Comparison of ENCODE assay signal across 12 cellular contexts in the genomic region with DNA sequence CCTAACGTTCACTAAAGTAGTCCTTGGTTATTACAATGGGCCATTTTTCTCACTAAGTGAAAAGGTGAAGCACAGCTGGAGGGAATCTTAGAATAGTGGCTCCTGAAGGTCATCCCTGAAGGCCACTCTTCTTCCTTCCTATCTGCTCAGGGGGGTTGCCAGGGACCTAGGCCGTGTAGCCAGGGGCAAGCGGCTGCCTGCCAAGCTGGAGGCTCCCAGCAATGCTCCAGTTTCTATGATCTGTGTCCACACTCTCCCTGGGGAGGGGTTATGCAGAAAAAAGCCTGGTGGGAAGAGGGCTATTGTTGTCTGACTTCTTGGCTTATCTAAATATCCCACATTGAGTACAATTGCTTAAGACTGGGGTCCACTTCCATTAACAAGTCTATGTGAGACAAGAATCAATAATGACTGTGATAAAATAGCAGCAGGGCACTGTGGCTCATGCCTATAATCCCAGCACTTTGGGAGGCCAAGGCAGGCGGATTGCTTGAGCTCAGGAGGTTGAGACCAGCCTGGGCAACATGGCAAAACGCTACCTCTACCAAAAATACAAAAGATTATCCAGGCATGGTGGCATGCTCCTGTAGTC. TPM values are rescaled to one million over a fixed set of nuclear protein-coding genes. Genes with fewer than 3 reads are reported as not detected.
DNase-seq lines count a peak whose midpoint lies in the region; ATAC-seq, FAIRE-seq and TF ChIP-seq lines count a peak whose summit lies in the region.
"Had no signal": no experiment of that assay in that cellular context is flagged by ENCODE, and none has a peak within 500 bp of the region (broad histone marks: within the 10 kb centered on the region; RNA-seq: fewer than 3 reads in every experiment).

No MANE protein-coding gene starts in this region.

- H3K9me1 ChIP-seq in keratinocyte (ENCODE audit: control insufficient read depth, extremely low read depth, insufficient read depth, low read length): no peaks in the 10 kb centered on the region

- no peak overlapping the region for H3K4me3 ChIP-seq in OCI-LY7 (ENCODE audit: low read depth, low read length, poor library complexity, severe bottlenecking)
- H3K4me3 ChIP-seq in keratinocyte (ENCODE audit: control insufficient read depth in 2 of 3, extremely low read depth in 1 of 3, insufficient read depth in 2 of 3, low read depth in 1 of 3, low read length in 3 of 3): no peak overlapping the region
- no peak overlapping the region for H3K4me3 ChIP-seq in skin epidermis
- H3K4me3 ChIP-seq in mucosa of descending colon: no peak overlapping the region
- H3K4me3 ChIP-seq: BLaER1 had no signal

- ATAC-seq in left colon (no peak), mucosa of descending colon (no peak)
- ATAC-seq: activated CD4-positive, CD25-positive, alpha-beta regulatory T cell treated with anti-CD3 and anti-CD28 coated beads, Interleukin-2, amount 50 U/mL, for 24 hours had no signal

- H3K79me2 ChIP-seq in OCI-LY7 (ENCODE audit: insufficient read depth, low read depth, low read length) (peaks cover 34% of the 10 kb centered on the region), keratinocyte (ENCODE audit: control insufficient read depth, insufficient read depth, low read length) (peaks cover 10% of the 10 kb centered on the region)

- H3K36me3 ChIP-seq in OCI-LY7 (ENCODE audit: insufficient read depth, low read length) (peaks cover 22% of the 10 kb centered on the region), keratinocyte (ENCODE audit: control insufficient read depth in 2 of 2, extremely low read depth in 1 of 2, insufficient read depth in 2 of 2, low read length in 2 of 2) (peaks cover 7 to 9% of the 10 kb centered on the region in 2 experiments), mucosa of descending colon (ENCODE audit: low read depth) (no peaks in the 10 kb centered on the region)

- FAIRE-seq in keratinocyte (lab: Jason Lieb, UNC): no peak
- FAIRE-seq: GM12891 had no signal

- TF ChIP-seq CTCF in OCI-LY7 (conservative IDR thresholded peaks at IDR 0.05; ENCODE audit: low read length) (no peak), keratinocyte (optimal IDR thresholded peaks at IDR 0.05 in 1 of 3, IDR thresholded peaks at IDR 0.05 in 1 of 3, conservative IDR thresholded peaks at IDR 0.05 in 1 of 3; ENCODE audit: extremely low read depth in 1 of 3, insufficient read depth in 2 of 3, low read length in 3 of 3) (no peak), mucosa of descending colon (IDR thresholded peaks at IDR 0.05) (no peak)

- no peaks in the 10 kb centered on the region for H3K9me2 ChIP-seq in OCI-LY7 (ENCODE audit: insufficient read depth, low read length)

- intact Hi-C loops in OCI-LY7 (cut with micrococcal nuclease; ENCODE audit: unreplicated experiment) (no loop called here), left colon (cut with DNase I, micrococcal nuclease) (no loop called here), mucosa of descending colon (cut with DNase I, micrococcal nuclease) (loop anchor here in 1 of 2 donors (10.0 kb wide), 1 partner anchor 59 kb away; a partner anchor contains a TSS)

- no TSS peak for BruUV-seq in OCI-LY7 (replicated peaks; lab: Mats Ljungman, UMichigan)

- H3K4me2 ChIP-seq in OCI-LY7 (ENCODE audit: low read length) (peak overlapping the region; percentile 84; the same call in 1 of the 2 replicates), keratinocyte (ENCODE audit: control insufficient read depth, extremely low read depth, insufficient read depth, low read depth, low read length) (peak overlapping the region; percentile 65)

- CTCF ChIA-PET in OCI-LY7 (lab: Charles Lee; ENCODE audit: unreplicated experiment): interaction anchor here (1.2 kb wide), 1 partner anchor 56 kb away, joined by 6 read pairs; no protein-coding TSS in a partner anchor

- H3K27ac ChIP-seq in OCI-LY7 (ENCODE audit: low read depth, low read length, poor library complexity, severe bottlenecking): no peak overlapping the region
- H3K27ac ChIP-seq in keratinocyte (ENCODE audit: control insufficient read depth, insufficient read depth, low read length): peak overlapping the region; percentile 68
- peak overlapping the region in 12 of 21 experiments; percentile 14 to 89 (median 54) for H3K27ac ChIP-seq in skin epidermis
- H3K27ac ChIP-seq: BLaER1 had no signal

- H3K9ac ChIP-seq in keratinocyte (ENCODE audit: control insufficient read depth, extremely low read depth, insufficient read depth, low read length): no peak overlapping the region
- H3K9ac ChIP-seq: BLaER1 had no signal

- H2AFZ ChIP-seq in OCI-LY7 (ENCODE audit: low read length) (no peak overlapping the region), keratinocyte (ENCODE audit: control insufficient read depth, low read length) (no peak overlapping the region)

- H3K9me3 ChIP-seq in OCI-LY7 (ENCODE audit: low read length) (no peaks in the 10 kb centered on the region), keratinocyte (ENCODE audit: control insufficient read depth, low read depth, low read length) (no peaks in the 10 kb centered on the region), mucosa of descending colon (no peaks in the 10 kb centered on the region)
- H3K9me3 ChIP-seq: BLaER1 had no signal

- POLR2A ChIA-PET in OCI-LY7 (lab: Charles Lee): interaction anchor here (1.2 to 6.8 kb wide), 3 partner anchors 51 to 129 kb away, joined by 4 to 70 read pairs (median 7); a partner anchor contains a TSS

- dilution Hi-C loops in keratinocyte (cut with MboI; ENCODE audit: extremely low pct_ligation_motif_present, low sequenced_read_pairs): no loop called here

- H3K4me1 ChIP-seq in OCI-LY7 (ENCODE audit: insufficient read depth, low read length, poor library complexity, severe bottlenecking) (peaks cover 24% of the 10 kb centered on the region), keratinocyte (ENCODE audit: control insufficient read depth, extremely low read depth, insufficient read depth, low read length) (peaks cover 35% of the 10 kb centered on the region), mucosa of descending colon (ENCODE audit: low read depth) (peaks cover 18% of the 10 kb centered on the region)

- DNase-seq in COR-L47 (lab: John Stamatoyannopoulos, UW): peak; percentile 18
- no peak for DNase-seq in OCI-LY7 (ENCODE audit: low spot score)
- DNase-seq in keratinocyte (ENCODE audit: low read depth, low spot score): no peak
- DNase-seq in HT-29 (ENCODE audit: low spot score): no peak
- no peak for DNase-seq in left colon
- no peak for DNase-seq in mucosa of descending colon
- DNase-seq: aorta, T-helper 1 cell had no signal

- H3K27me3 ChIP-seq in keratinocyte (ENCODE audit: control insufficient read depth, extremely low read depth, insufficient read depth, low read length): no peaks in the 10 kb centered on the region
- H3K27me3 ChIP-seq: BLaER1 had no signal

- H4K20me1 ChIP-seq in OCI-LY7 (ENCODE audit: insufficient read depth, low read length): peaks cover 1% of the 10 kb centered on the region; the same call in 1 of the 2 replicates
- H4K20me1 ChIP-seq in keratinocyte (ENCODE audit: control insufficient read depth, extremely low read depth, insufficient read depth, low read length): no peaks in the 10 kb centered on the region

RNA-seq across cellular contexts. Expression of a gene that starts 3.8 kb away (rescaled TPM):
- total RNA-seq in OCI-LY7 (2014; rRNA removed; shearing (Covaris generic)): 17.0 and 26.0 TPM in 2 replicates
- total RNA-seq in OCI-LY7 (2022) (32.8 and 33.2 TPM in 2 replicates), left colon (10 to 100 TPM; 17.0 to 28.4 TPM), mucosa of descending colon (10 to 100 TPM; 14.0 to 27.2 (median 19.0) TPM)
- 14.0 to 30.1 TPM (median 24.7 TPM) in 3 replicates for polyA plus RNA-seq in keratinocyte
- 23.8 TPM for polyA plus RNA-seq in keratinocyte (2011; ENCODE audit: low read depth)
- 15.0 and 26.5 TPM in 2 replicates for polyA plus RNA-seq in keratinocyte (2011; cell fraction: cytosol; rRNA removed)
- polyA plus RNA-seq in keratinocyte (2011; cell fraction: nucleus; rRNA removed): 29.7 and 34.9 TPM in 2 replicates
- 17.2 and 31.2 TPM in 2 replicates for polyA plus RNA-seq in keratinocyte (2012; ENCODE audit: low replicate concordance)
- 2.8 to 7.6 TPM (median 6.7 TPM) in 3 replicates for polyA minus RNA-seq in keratinocyte
- polyA minus RNA-seq in keratinocyte (2011; cell fraction: cytosol; rRNA and poly(A)+ RNA removed): 8.6 TPM
- 8.3 and 11.0 TPM in 2 replicates for polyA minus RNA-seq in keratinocyte (2011; cell fraction: nucleus; rRNA and poly(A)+ RNA removed)
- total RNA-seq in HT-29 (2014; rRNA removed; shearing (Covaris generic)): 2.3 and 5.1 TPM in 2 replicates

RNA-seq across cellular contexts. Expression of a gene that starts 4.1 kb away (rescaled TPM):
- 37.3 and 49.9 TPM in 2 replicates for total RNA-seq in OCI-LY7 (2014; rRNA removed; shearing (Covaris generic))
- total RNA-seq in OCI-LY7 (2022) (51.7 and 58.1 TPM in 2 replicates), left colon (10 to 100 TPM; 69.4 to 75.1 TPM), mucosa of descending colon (10 to 100 TPM; 40.6 to 71.2 (median 63.9) TPM)
- 32.2 to 39.2 TPM (median 33.1 TPM) in 3 replicates for polyA plus RNA-seq in keratinocyte
- 160 TPM for polyA plus RNA-seq in keratinocyte (2011; ENCODE audit: low read depth)
- 29.1 and 38.2 TPM in 2 replicates for polyA plus RNA-seq in keratinocyte (2011; cell fraction: cytosol; rRNA removed)
- 15.6 and 19.1 TPM in 2 replicates for polyA plus RNA-seq in keratinocyte (2011; cell fraction: nucleus; rRNA removed)
- 55.0 and 65.5 TPM in 2 replicates for polyA plus RNA-seq in keratinocyte (2012; ENCODE audit: low replicate concordance)
- polyA minus RNA-seq in keratinocyte: 11.9 to 83.8 TPM (median 52.3 TPM) in 3 replicates
- 44.9 TPM for polyA minus RNA-seq in keratinocyte (2011; cell fraction: cytosol; rRNA and poly(A)+ RNA removed)
- 14.4 and 28.3 TPM in 2 replicates for polyA minus RNA-seq in keratinocyte (2011; cell fraction: nucleus; rRNA and poly(A)+ RNA removed)
- total RNA-seq in HT-29 (2014; rRNA removed; shearing (Covaris generic)): 32.1 and 36.6 TPM in 2 replicates

RNA-seq across cellular contexts. Expression of a gene that starts 56.1 kb away (rescaled TPM):
- total RNA-seq in OCI-LY7 (2014; rRNA removed; shearing (Covaris generic)): 26.8 and 29.1 TPM in 2 replicates
- total RNA-seq in OCI-LY7 (2022) (40.3 and 49.0 TPM in 2 replicates), left colon (10 to 100 TPM; 19.1 to 19.9 TPM), mucosa of descending colon (10 to 100 TPM; 17.0 to 21.6 (median 18.8) TPM)
- 7.8 to 15.3 TPM (median 10.2 TPM) in 3 replicates for polyA plus RNA-seq in keratinocyte
- polyA plus RNA-seq in keratinocyte (2011; ENCODE audit: low read depth): 10.8 TPM
- polyA plus RNA-seq in keratinocyte (2011; cell fraction: cytosol; rRNA removed): 9.5 and 15.2 TPM in 2 replicates
- polyA plus RNA-seq in keratinocyte (2011; cell fraction: nucleus; rRNA removed): 6.7 and 11.3 TPM in 2 replicates
- 7.4 and 12.4 TPM in 2 replicates for polyA plus RNA-seq in keratinocyte (2012; ENCODE audit: low replicate concordance)
- polyA minus RNA-seq in keratinocyte: 3.3 to 12.4 TPM (median 4.4 TPM) in 3 replicates
- 11.3 TPM for polyA minus RNA-seq in keratinocyte (2011; cell fraction: cytosol; rRNA and poly(A)+ RNA removed)
- 8.0 and 13.0 TPM in 2 replicates for polyA minus RNA-seq in keratinocyte (2011; cell fraction: nucleus; rRNA and poly(A)+ RNA removed)
- 41.3 and 41.8 TPM in 2 replicates for total RNA-seq in HT-29 (2014; rRNA removed; shearing (Covaris generic))
